10 cellular contexts compared by ENCODE assay signal in the genomic region with DNA sequence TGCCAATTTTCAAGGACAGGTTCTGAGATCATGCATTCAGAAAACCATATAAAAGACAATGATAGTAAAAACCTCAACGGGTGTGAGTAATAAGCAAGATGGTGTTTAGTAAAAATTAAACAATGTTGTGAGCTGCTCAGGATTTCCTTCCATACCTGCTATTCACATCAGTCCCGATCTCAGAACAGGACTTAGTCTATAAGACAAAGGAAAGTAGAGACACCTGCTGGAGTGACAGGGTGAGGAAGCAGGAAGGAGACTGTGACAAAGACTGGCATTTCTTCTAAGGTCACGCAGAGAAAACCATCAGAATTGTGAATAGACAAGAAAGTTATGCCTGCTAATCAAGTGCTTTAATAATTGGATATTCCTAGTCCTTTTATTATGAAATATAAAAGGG.
A peak's percentile ranks its signal among the peaks of the same experiment; 100 is the strongest.
DNase-seq lines count a peak whose midpoint lies in the region; ATAC-seq and TF ChIP-seq lines count a peak whose summit lies in the region.
"Had no signal": no experiment of that assay in that cellular context is flagged by ENCODE, and none has a peak within 500 bp of the region (broad histone marks: within the 10 kb centered on the region; RNA-seq: fewer than 3 reads in every experiment).

No MANE protein-coding gene starts in this region.

- TF ChIP-seq CTCF in GM13976 (IDR thresholded peaks at IDR 0.05; ENCODE audit: borderline replicate concordance, control extremely low read depth, extremely low read depth, insufficient read depth, missing control alignments) (no peak), Loucy (conservative IDR thresholded peaks at IDR 0.05; ENCODE audit: low read length) (peak; percentile 42), nephron (IDR thresholded peaks at IDR 0.05; ENCODE audit: unreplicated experiment in 3 of 3) (peak; percentile 16 to 29 (median 25))

- no peak overlapping the region for H3K4me2 ChIP-seq in Loucy (ENCODE audit: low read depth, low read length, poor library complexity, severe bottlenecking)

- H3K36me3 ChIP-seq in Loucy (ENCODE audit: insufficient read depth, low read length), result no peaks in the 10 kb centered on the region

- peak; percentile 6 for DNase-seq in GM13976 (ENCODE audit: low spot score)
- peak; percentile 3 to 20 for DNase-seq in SW 1271 (lab: John Stamatoyannopoulos, UW)
- DNase-seq: activated naive CD8-positive, alpha-beta T cell treated with anti-CD3 and anti-CD28 coated beads, Interleukin-2, amount 10 ng/mL, durations not matched to agents 7 days and 5 days; natural killer cell; stimulated activated CD4-positive, alpha-beta T cell treated with anti-CD3 and anti-CD28 coated beads, Interleukin-4, amount 100 ng/mL, for 4 hours had no signal

- H3K36me3 Mint-ChIP-seq in nephron (ENCODE audit: low read depth), result no peaks in the 10 kb centered on the region
- H3K36me3 Mint-ChIP-seq: activated naive CD8-positive, alpha-beta T cell treated with anti-CD3 and anti-CD28 coated beads, Interleukin-2, amount 10 ng/mL, durations not matched to agents 7 days and 5 days; natural killer cell had no signal

- H3K9ac ChIP-seq in Loucy (ENCODE audit: low read depth, low read length, poor library complexity, severe bottlenecking), result no peak overlapping the region

- H2AFZ ChIP-seq in Loucy (ENCODE audit: low read length), result no peak overlapping the region; the same call in 1 of the 2 replicates

- H3K27me3 ChIP-seq in Loucy (ENCODE audit: insufficient read depth, low read length, poor library complexity, severe bottlenecking), result no peaks in the 10 kb centered on the region

- no peaks in the 10 kb centered on the region for H3K9me3 ChIP-seq in Loucy (ENCODE audit: insufficient read depth, low read depth, low read length)

- H3F3A ChIP-seq in Loucy (ENCODE audit: low read depth), result no peaks in the 10 kb centered on the region

- no peak overlapping the region for H3K4me3 Mint-ChIP-seq in nephron
- H3K4me3 Mint-ChIP-seq: activated naive CD8-positive, alpha-beta T cell treated with anti-CD3 and anti-CD28 coated beads, Interleukin-2, amount 10 ng/mL, durations not matched to agents 7 days and 5 days; natural killer cell had no signal

- H3K27ac Mint-ChIP-seq in nephron, result peak overlapping the region in 2 of 3 experiments; percentile 25 to 78
- H3K27ac Mint-ChIP-seq: activated naive CD8-positive, alpha-beta T cell treated with anti-CD3 and anti-CD28 coated beads, Interleukin-2, amount 10 ng/mL, durations not matched to agents 7 days and 5 days; natural killer cell had no signal

- no peaks in the 10 kb centered on the region for H3K27me3 Mint-ChIP-seq in nephron (ENCODE audit: low read depth)

- in situ Hi-C loops in GM13976 (cut with MboI; ENCODE audit: low sequenced_read_pairs, unreplicated experiment), result no loop called here

- no peaks in the 10 kb centered on the region for H4K20me1 ChIP-seq in Loucy (ENCODE audit: insufficient read depth, low read length, poor library complexity, severe bottlenecking)

- no peak overlapping the region for H3K4me3 ChIP-seq in Loucy (ENCODE audit: low read length, poor library complexity, severe bottlenecking)

- ATAC-seq in GM21515 (IDR thresholded peaks at IDR 0.05; ENCODE audit: unreplicated experiment), result no peak
- no peak for ATAC-seq in GM18520 (IDR thresholded peaks at IDR 0.05; ENCODE audit: unreplicated experiment)
- ATAC-seq in GM19324 (IDR thresholded peaks at IDR 0.05; ENCODE audit: low FRiP score, unreplicated experiment), result no peak
- ATAC-seq: natural killer cell had no signal

- H3K9me3 Mint-ChIP-seq in nephron, result no peaks in the 10 kb centered on the region
- H3K9me3 Mint-ChIP-seq: activated naive CD8-positive, alpha-beta T cell treated with anti-CD3 and anti-CD28 coated beads, Interleukin-2, amount 10 ng/mL, durations not matched to agents 7 days and 5 days had no signal

- no peaks in the 10 kb centered on the region for H3K79me2 ChIP-seq in Loucy (ENCODE audit: insufficient read depth, low read length)

- peaks cover 24% of the 10 kb centered on the region for H3K4me1 Mint-ChIP-seq in nephron
- H3K4me1 Mint-ChIP-seq: activated naive CD8-positive, alpha-beta T cell treated with anti-CD3 and anti-CD28 coated beads, Interleukin-2, amount 10 ng/mL, durations not matched to agents 7 days and 5 days; natural killer cell had no signal

- no peaks in the 10 kb centered on the region for H3K4me1 ChIP-seq in Loucy (ENCODE audit: insufficient read depth, low read length, poor library complexity, severe bottlenecking)

- H3K9me2 ChIP-seq in Loucy (replicated peaks; ENCODE audit: low read depth, low read length), result no peaks in the 10 kb centered on the region
